In the genomic region with DNA sequence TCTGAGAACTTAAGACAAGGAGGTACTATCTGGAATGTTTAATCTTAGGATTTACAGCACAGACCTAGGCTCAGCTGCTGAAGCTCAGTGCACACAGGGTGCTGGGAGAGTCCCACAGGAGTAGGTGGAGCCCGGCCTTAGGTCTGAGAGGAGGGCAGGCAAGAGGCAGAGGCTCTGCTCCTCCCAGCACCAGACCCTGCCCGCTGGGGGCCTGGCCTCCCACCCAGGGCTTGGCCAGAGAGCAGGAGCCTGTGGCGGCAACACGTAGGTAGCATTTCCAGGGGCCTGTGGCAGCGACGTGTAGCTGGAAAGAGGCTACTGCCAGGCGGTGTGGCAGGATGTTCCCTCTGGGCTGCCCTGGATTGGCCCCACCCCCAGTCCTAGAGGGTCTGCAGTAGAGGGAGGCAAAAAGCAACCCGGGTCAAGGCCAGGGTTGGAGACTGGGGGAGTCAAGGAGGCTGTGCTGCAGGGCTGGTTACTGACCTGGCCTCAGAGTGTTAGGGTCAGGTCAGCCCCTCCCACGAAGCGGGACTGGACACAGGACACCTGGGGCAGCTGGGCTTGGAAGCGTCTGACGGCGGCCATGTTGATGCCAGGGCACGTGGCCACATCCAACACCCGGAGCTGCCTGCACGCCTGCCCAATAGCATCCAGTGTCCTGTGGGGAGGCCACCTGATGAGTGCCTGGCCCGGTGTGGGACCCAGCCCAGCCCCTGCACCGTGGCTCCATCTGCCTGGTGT, we compare ENCODE assay signal across 18 cellular contexts. TPM values are rescaled to one million over a fixed set of nuclear protein-coding genes. Genes with fewer than 3 reads are reported as not detected.
A peak's percentile ranks its signal among the peaks of the same experiment; 100 is the strongest.
DNase-seq lines count a peak whose midpoint lies in the region; ATAC-seq, FAIRE-seq and TF ChIP-seq lines count a peak whose summit lies in the region.
"Had no signal": no experiment of that assay in that cellular context is flagged by ENCODE, and none has a peak within 500 bp of the region (broad histone marks: within the 10 kb centered on the region; RNA-seq: fewer than 3 reads in every experiment).

No MANE protein-coding gene starts in this region.

- H3K9me3 Mint-ChIP-seq in effector memory CD8-positive, alpha-beta T cell: no peaks in the 10 kb centered on the region
- H3K9me3 Mint-ChIP-seq: activated naive CD4-positive, alpha-beta T cell treated with anti-CD3 and anti-CD28 coated beads for 36 hours; CD4-positive, alpha-beta memory T cell had no signal

- peak overlapping the region; percentile 33 for H2AK5ac ChIP-seq in neuronal stem cell (ENCODE audit: low read depth, low read length)

- no peaks in the 10 kb centered on the region for H3K9me3 ChIP-seq in neuronal stem cell (replicated peaks in 1 of 2; ENCODE audit: control insufficient read depth in 2 of 2, insufficient read depth in 1 of 2, low read depth in 1 of 2, low read length in 2 of 2)
- H3K9me3 ChIP-seq: thyroid gland had no signal

- peak overlapping the region; percentile 91 for H2BK5ac ChIP-seq in neuronal stem cell (ENCODE audit: low read length)

- H3K14ac ChIP-seq in neuronal stem cell (ENCODE audit: low read length): no peak overlapping the region

- peak overlapping the region; percentile 93 for H3K23ac ChIP-seq in neuronal stem cell (ENCODE audit: low read depth, low read length, poor library complexity)

- no peak overlapping the region for H4K8ac ChIP-seq in neuronal stem cell (ENCODE audit: low read depth, low read length)

- peak overlapping the region; percentile 1 for H3K27ac ChIP-seq in neuronal stem cell (replicated peaks; ENCODE audit: low read length)
- H3K27ac ChIP-seq: thyroid gland, VCaP had no signal

- peak overlapping the region; percentile 87 for H3K18ac ChIP-seq in neuronal stem cell (ENCODE audit: low read length)

- no peaks in the 10 kb centered on the region for H3K79me1 ChIP-seq in neuronal stem cell (ENCODE audit: low read depth, low read length)

- peak overlapping the region; percentile 90 for H2BK12ac ChIP-seq in neuronal stem cell (ENCODE audit: low read length)

- no peak overlapping the region for H3K4me3 Mint-ChIP-seq in effector memory CD8-positive, alpha-beta T cell
- H3K4me3 Mint-ChIP-seq: activated naive CD4-positive, alpha-beta T cell treated with anti-CD3 and anti-CD28 coated beads for 36 hours; CD4-positive, alpha-beta memory T cell had no signal

- peak overlapping the region; percentile 54 for H2BK15ac ChIP-seq in neuronal stem cell (ENCODE audit: low read length)

- peaks cover 0 to 9% of the 10 kb centered on the region in 2 donors for H3K4me1 Mint-ChIP-seq in effector memory CD8-positive, alpha-beta T cell (ENCODE audit: low read depth in 2 of 2)
- H3K4me1 Mint-ChIP-seq: CD4-positive, alpha-beta memory T cell had no signal

- H2AFZ ChIP-seq in neuronal stem cell (ENCODE audit: low read length): no peak overlapping the region

- H3K4me3 ChIP-seq in LNCaP clone FGC (ENCODE audit: low read depth, low read length): 0 out of 2 replicates have a peak overlapping the region, but pooled peaks have one; percentile 17
- no peak overlapping the region for H3K4me3 ChIP-seq in neuronal stem cell (ENCODE audit: low read length in 2 of 2)
- H3K4me3 ChIP-seq: thyroid gland had no signal

- H3K36me3 Mint-ChIP-seq in effector memory CD8-positive, alpha-beta T cell (ENCODE audit: insufficient read depth): peaks cover under 1% of the 10 kb centered on the region

- H3K27me3 Mint-ChIP-seq in effector memory CD8-positive, alpha-beta T cell: no peaks in the 10 kb centered on the region
- H3K27me3 Mint-ChIP-seq: CD4-positive, alpha-beta memory T cell had no signal

- H3K9ac ChIP-seq in neuronal stem cell (ENCODE audit: low read depth, low read length, poor library complexity): peak overlapping the region; percentile 84

- DNase-seq in GM12892 (ENCODE audit: insufficient read length): no peak
- no peak for DNase-seq in LNCaP clone FGC (ENCODE audit: low read depth)
- DNase-seq in effector memory CD8-positive, alpha-beta T cell: no peak
- DNase-seq in neuronal stem cell (ENCODE audit: low spot score): no peak
- DNase-seq in frontal cortex (ENCODE audit: low spot score in 2 of 2): no peak
- DNase-seq in NCI-H2081 (lab: John Stamatoyannopoulos, UW): no peak
- no peak for DNase-seq in middle frontal gyrus (ENCODE audit: extremely low spot score, low spot score)
- DNase-seq: activated naive CD4-positive, alpha-beta T cell treated with anti-CD3 and anti-CD28 coated beads for 36 hours; effector memory CD4-positive, alpha-beta T cell; foreskin melanocyte; NCI-H1092; NCI-H2227 treated with DMSO at 0.1 percent for 48 hours; stimulated activated CD4-positive, alpha-beta T cell treated with anti-CD3 and anti-CD28 coated beads, Interleukin-1b, Interleukin-23, amount 100 ng/mL, for 48 hours; thyroid gland had no signal

- peak overlapping the region; percentile 79 for H4K91ac ChIP-seq in neuronal stem cell (ENCODE audit: low read depth, low read length, poor library complexity)

- H3K4me1 ChIP-seq in neuronal stem cell (ENCODE audit: control insufficient read depth in 2 of 2, insufficient read depth in 1 of 2, low read depth in 1 of 2, low read length in 2 of 2): peaks cover 8 to 21% of the 10 kb centered on the region in 2 donors
- H3K4me1 ChIP-seq: thyroid gland had no signal

- H3K4me2 ChIP-seq in neuronal stem cell (ENCODE audit: insufficient read depth, low read length, poor library complexity, severe bottlenecking): no peak overlapping the region

- peak overlapping the region; percentile 12 to 79 for H3K27ac Mint-ChIP-seq in effector memory CD8-positive, alpha-beta T cell

- TF ChIP-seq CTCF in LNCaP clone FGC (IDR thresholded peaks at IDR 0.05; ENCODE audit: control insufficient read depth, extremely low read depth, insufficient read depth): no peak

- H3K36me3 ChIP-seq in neuronal stem cell (replicated peaks in 1 of 2; ENCODE audit: control insufficient read depth in 2 of 2, insufficient read depth in 2 of 2, low read length in 2 of 2): peaks cover 9 to 31% of the 10 kb centered on the region in 2 donors

- H3K27me3 ChIP-seq in neuronal stem cell (ENCODE audit: control insufficient read depth in 3 of 3, insufficient read depth in 3 of 3, low read depth in 1 of 3, low read length in 3 of 3): no peaks in the 10 kb centered on the region
- H3K27me3 ChIP-seq: thyroid gland had no signal

- no peak for ATAC-seq in effector memory CD8-positive, alpha-beta T cell (replicated peaks)

- H3K4ac ChIP-seq in neuronal stem cell (ENCODE audit: low read length): peak overlapping the region; percentile 93

- FAIRE-seq in GM12892 (lab: Jason Lieb, UNC) (no peak), frontal cortex (lab: Jason Lieb, UNC) (no peak)
- FAIRE-seq: islet of Langerhans had no signal

- WGBS in neuronal stem cell (ENCODE audit: extremely low coverage in 2 of 2, insufficient read length in 2 of 2, insufficient replicate concordance in 1 of 2), 2 donors: no CpG with 5 or more reads among the region's 18 CpGs

- peak; percentile 11; the same call in 1 of the 2 replicates for TF ChIP-seq POLR2A in GM12892 (IDR thresholded peaks at IDR 0.05; ENCODE audit: low read depth, low read length)

- H2BK120ac ChIP-seq in neuronal stem cell (ENCODE audit: low read depth, low read length): peak overlapping the region; percentile 47

RNA-seq across cellular contexts. Expression of a gene that starts 8.4 kb away (rescaled TPM):
- 1.2 TPM for polyA plus RNA-seq in GM12892 (2012; ENCODE audit: missing spikeins)
- 0.79 TPM for polyA plus RNA-seq in neuronal stem cell (2013, experiment 1 of 2)
- 0.65 TPM for polyA plus RNA-seq in neuronal stem cell (2013, experiment 2 of 2)
- total RNA-seq in frontal cortex: 0.41 TPM
- polyA plus RNA-seq: CD4-positive, alpha-beta memory T cell had no signal

RNA-seq across cellular contexts. Expression of a gene that starts 15.3 kb away (rescaled TPM):
- 56.2 TPM for polyA plus RNA-seq in GM12892 (2012; ENCODE audit: missing spikeins)
- 43.7 TPM for polyA plus RNA-seq in neuronal stem cell (2013, experiment 1 of 2)
- 41.6 TPM for polyA plus RNA-seq in neuronal stem cell (2013, experiment 2 of 2)
- total RNA-seq in frontal cortex: 19.6 TPM

RNA-seq across cellular contexts. Expression of a gene that starts 17.4 kb away (rescaled TPM):
- not detected for polyA plus RNA-seq in GM12892 (2012; ENCODE audit: missing spikeins)
- not detected for polyA plus RNA-seq in neuronal stem cell (2013, experiment 1 of 2)
- polyA plus RNA-seq in neuronal stem cell (2013, experiment 2 of 2): 0.03 TPM
- 1.2 TPM for total RNA-seq in frontal cortex
- total RNA-seq: activated naive CD4-positive, alpha-beta T cell treated with anti-CD3 and anti-CD28 coated beads for 36 hours; bronchial epithelial cell; CD4-positive, alpha-beta memory T cell had no signal

RNA-seq across cellular contexts. Expression of a gene that starts 19.6 kb away (rescaled TPM):
- polyA plus RNA-seq in GM12892 (2012; ENCODE audit: missing spikeins): 34.9 TPM
- 22.6 TPM for polyA plus RNA-seq in neuronal stem cell (2013, experiment 1 of 2)
- polyA plus RNA-seq in neuronal stem cell (2013, experiment 2 of 2): 21.1 TPM
- total RNA-seq in frontal cortex: 21.2 TPM

RNA-seq across cellular contexts. Expression of a gene that starts 23.5 kb away (rescaled TPM):
- polyA plus RNA-seq in GM12892 (2012; ENCODE audit: missing spikeins): 25.5 TPM
- 20.9 TPM for polyA plus RNA-seq in neuronal stem cell (2013, experiment 1 of 2)
- 17.1 TPM for polyA plus RNA-seq in neuronal stem cell (2013, experiment 2 of 2)
- total RNA-seq in frontal cortex: 52.2 TPM
